1 cellular context compared by ENCODE assay signal in genomic region chr1:7884757-7885156, GRCh38.
TF ChIP-seq lines count a peak whose summit lies in the region.

No MANE protein-coding gene starts in this region.

TF ChIP-seq in H1, 55 proteins besides CTCF, POLR2A, EP300 and RAD21:
- TF ChIP-seq GABPA (IDR thresholded peaks at IDR 0.05; ENCODE audit: borderline replicate concordance, insufficient read depth, low read length) (no peak), HDAC2 (IDR thresholded peaks at IDR 0.05; ENCODE audit: borderline replicate concordance in 1 of 2, low read depth in 2 of 2, low read length in 2 of 2) (no peak)
